ENCODE assay signal across 1 cellular context in genomic region chr11:12056112-12056511, GRCh38.
TF ChIP-seq lines count a peak whose summit lies in the region.

No MANE protein-coding gene starts in this region.

TF ChIP-seq in HCT116, 20 proteins besides CTCF, POLR2A, EP300 and RAD21 (continued from another document):
- TF ChIP-seq SP1 (IDR thresholded peaks at IDR 0.05; ENCODE audit: low read depth) = no peak
- TF ChIP-seq ATF3 (IDR thresholded peaks at IDR 0.05) = no peak
- TF ChIP-seq FOSL1 (IDR thresholded peaks at IDR 0.05; ENCODE audit: low read depth) = no peak
- no peak for TF ChIP-seq JUND (IDR thresholded peaks at IDR 0.05)
- TF ChIP-seq YY1 (IDR thresholded peaks at IDR 0.05; ENCODE audit: extremely low read depth, insufficient replicate concordance, low read depth, low read length) = no peak
- TF ChIP-seq ZBTB33 (IDR thresholded peaks at IDR 0.05; ENCODE audit: extremely low read depth, insufficient replicate concordance, low read length) = no peak
- no peak for TF ChIP-seq ZNF274 (IDR thresholded peaks at IDR 0.05; ENCODE audit: low read depth, low read length)
